2 cellular contexts compared by ENCODE assay signal in genomic region chr20:62359491-62360121, GRCh38.
TF ChIP-seq lines count a peak whose summit lies in the region.

No MANE protein-coding gene starts in this region.

TF ChIP-seq in HCT116, 20 proteins besides CTCF, POLR2A, EP300 and RAD21:
- TF ChIP-seq EGR1 (IDR thresholded peaks at IDR 0.05; ENCODE audit: low read depth) (no peak), ATF3 (IDR thresholded peaks at IDR 0.05) (no peak), EZH2phosphoT487 (IDR thresholded peaks at IDR 0.05; ENCODE audit: borderline replicate concordance) (no peak), SP1 (IDR thresholded peaks at IDR 0.05; ENCODE audit: low read depth) (no peak), JUND (IDR thresholded peaks at IDR 0.05) (no peak), CEBPB (IDR thresholded peaks at IDR 0.05; ENCODE audit: low read depth) (no peak), REST (IDR thresholded peaks at IDR 0.05; ENCODE audit: low read depth) (no peak), TCF7L2 (IDR thresholded peaks at IDR 0.05; ENCODE audit: borderline replicate concordance, extremely low read depth, insufficient read depth, insufficient read length) (peak; percentile 22), MAX (IDR thresholded peaks at IDR 0.05) (no peak), CBX3 (IDR thresholded peaks at IDR 0.05; ENCODE audit: low read depth) (no peak), POLR2AphosphoS5 (IDR thresholded peaks at IDR 0.05; ENCODE audit: low read depth, low read length) (peak; percentile 27; the same call in 1 of the 2 replicates), ZNF274 (IDR thresholded peaks at IDR 0.05; ENCODE audit: low read depth, low read length) (no peak), SIN3A (IDR thresholded peaks at IDR 0.05; ENCODE audit: low read depth) (no peak), ZBTB33 (IDR thresholded peaks at IDR 0.05; ENCODE audit: extremely low read depth, insufficient replicate concordance, low read length) (peak; percentile 19), ZFX (IDR thresholded peaks at IDR 0.05) (no peak)
TF ChIP-seq in HCT116: peak in this region for 3.

TF ChIP-seq in K562, 482 proteins besides CTCF, POLR2A, EP300 and RAD21:
- TF ChIP-seq EP400 (IDR thresholded peaks at IDR 0.05) = 0 out of 2 replicates have a peak, but pooled peaks have one; percentile 4
- 0 out of 2 replicates have a peak, but pooled peaks have one; percentile 9 for TF ChIP-seq ZSCAN29 (IDR thresholded peaks at IDR 0.05)
- TF ChIP-seq CHAMP1 (IDR thresholded peaks at IDR 0.05) = no peak
- TF ChIP-seq ZBTB7A (IDR thresholded peaks at IDR 0.05; ENCODE audit: borderline replicate concordance, control insufficient read depth, low read depth, low read length) = peak; percentile 92
- TF ChIP-seq ATF3 (IDR thresholded peaks at IDR 0.05) = peak; percentile 20; the same call in 1 of the 2 replicates
- no peak for TF ChIP-seq ATF3 (CRISPR knock-in tag; conservative IDR thresholded peaks at IDR 0.05)
- TF ChIP-seq BDP1 (IDR thresholded peaks at IDR 0.05; ENCODE audit: insufficient read depth, insufficient read length) = no peak
- 0 out of 2 replicates have a peak, but pooled peaks have one; percentile 5 for TF ChIP-seq L3MBTL2 (IDR thresholded peaks at IDR 0.05)
- TF ChIP-seq GATAD2B (IDR thresholded peaks at IDR 0.05; ENCODE audit: borderline replicate concordance) = 0 out of 2 replicates have a peak, but pooled peaks have one; percentile 13
